In genomic region chr7:113125728-113126127, GRCh38 we compare ENCODE assay signal across 1 cellular context.
TF ChIP-seq lines count a peak whose summit lies in the region.

No MANE protein-coding gene starts in this region.

TF ChIP-seq in K562, 482 proteins besides CTCF, POLR2A, EP300 and RAD21 (continued from another document):
- TF ChIP-seq MGA (IDR thresholded peaks at IDR 0.05) (no peak), ZBTB12 (CRISPR knock-in tag; IDR thresholded peaks at IDR 0.05) (no peak), TAL1 (IDR thresholded peaks at IDR 0.05) (peak; percentile 75), CBFA2T2 (conservative IDR thresholded peaks at IDR 0.05) (peak; percentile 48), GABPA (tag; conservative IDR thresholded peaks at IDR 0.05; ENCODE audit: low read depth) (no peak), TRIM25 (IDR thresholded peaks at IDR 0.05; ENCODE audit: borderline replicate concordance) (no peak)
- TF ChIP-seq, protein P1, sequence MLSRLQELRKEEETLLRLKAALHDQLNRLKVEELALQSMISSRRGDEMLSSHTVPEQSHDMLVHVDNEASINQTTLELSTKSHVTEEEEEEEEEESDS (CRISPR knock-in tag; IDR thresholded peaks at IDR 0.05), result no peak
- TF ChIP-seq, protein P2, sequence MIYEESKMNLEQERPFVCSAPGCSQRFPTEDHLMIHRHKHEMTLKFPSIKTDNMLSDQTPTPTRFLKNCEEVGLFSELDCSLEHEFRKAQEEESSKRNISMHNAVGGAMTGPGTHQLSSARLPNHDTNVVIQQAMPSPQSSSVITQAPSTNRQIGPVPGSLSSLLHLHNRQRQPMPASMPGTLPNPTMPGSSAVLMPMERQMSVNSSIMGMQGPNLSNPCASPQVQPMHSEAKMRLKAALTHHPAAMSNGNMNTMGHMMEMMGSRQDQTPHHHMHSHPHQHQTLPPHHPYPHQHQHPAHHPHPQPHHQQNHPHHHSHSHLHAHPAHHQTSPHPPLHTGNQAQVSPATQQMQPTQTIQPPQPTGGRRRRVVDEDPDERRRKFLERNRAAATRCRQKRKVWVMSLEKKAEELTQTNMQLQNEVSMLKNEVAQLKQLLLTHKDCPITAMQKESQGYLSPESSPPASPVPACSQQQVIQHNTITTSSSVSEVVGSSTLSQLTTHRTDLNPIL (CRISPR knock-in tag; IDR thresholded peaks at IDR 0.05), result no peak
